ENCODE assay signal across 3 cellular contexts in genomic region chr2:47326394-47326793, GRCh38. TPM values are rescaled to one million over a fixed set of nuclear protein-coding genes. Genes with fewer than 3 reads are reported as not detected.
"Had no signal": no experiment of that assay in that cellular context is flagged by ENCODE, and none has a peak within 500 bp of the region (broad histone marks: within the 10 kb centered on the region; RNA-seq: fewer than 3 reads in every experiment).

No MANE protein-coding gene starts in this region.

RNA-seq across cellular contexts. Expression of gene EPCAM, which starts 42.7 kb away (rescaled TPM):
- total RNA-seq: endothelial cell of umbilical vein, esophagus muscularis mucosa, left ventricle myocardium inferior had no signal
